1 cellular context compared by ENCODE assay signal in the genomic region with DNA sequence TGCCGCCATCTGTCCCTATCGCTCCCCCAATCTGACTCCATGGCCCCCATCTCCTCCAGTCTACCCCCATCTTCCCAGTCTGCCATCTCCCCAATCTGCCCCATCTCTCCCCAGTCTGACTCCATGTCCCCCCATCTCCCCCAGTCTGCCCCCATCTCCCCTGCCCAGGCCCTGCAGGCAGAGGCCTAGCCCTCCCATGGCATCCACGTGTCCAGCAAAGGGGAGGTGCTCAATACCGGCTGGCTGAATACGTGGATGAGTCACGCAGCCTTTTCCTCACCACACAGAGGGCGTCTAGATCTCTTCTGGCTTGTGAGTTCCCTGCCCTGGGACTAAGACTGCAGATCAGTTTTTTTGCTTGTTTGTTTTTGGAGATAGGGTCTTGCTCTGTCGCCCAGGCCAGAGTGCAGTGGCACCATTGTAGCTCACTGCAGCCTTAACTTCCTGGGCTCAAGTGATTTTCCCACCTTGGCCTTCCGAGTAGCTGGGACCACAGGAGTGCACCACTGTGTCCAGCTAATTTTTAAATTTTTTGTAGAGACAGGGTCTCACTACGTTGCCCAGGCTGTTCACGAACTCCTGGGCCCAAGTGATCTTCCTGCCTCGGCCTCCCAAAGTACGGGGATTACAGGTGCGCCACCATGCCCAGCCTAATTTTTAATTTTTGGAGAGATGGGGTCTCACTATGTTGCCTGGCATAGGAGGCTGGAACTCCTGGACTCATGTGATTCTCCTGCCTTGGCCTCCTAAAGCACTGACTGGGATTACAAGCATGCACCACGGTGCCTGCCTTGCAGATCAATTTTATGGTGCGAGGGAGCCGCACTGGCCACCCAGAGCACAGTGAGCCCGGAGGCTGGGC.
TF ChIP-seq lines count a peak whose summit lies in the region.

No MANE protein-coding gene starts in this region.

TF ChIP-seq in GM23338, 12 proteins besides CTCF, POLR2A, EP300 and RAD21:
- TF ChIP-seq REST (IDR thresholded peaks at IDR 0.05; ENCODE audit: unreplicated experiment) (no peak), EZH2 (IDR thresholded peaks at IDR 0.05; ENCODE audit: low read depth, unreplicated experiment) (no peak), EZH2phosphoT487 (IDR thresholded peaks at IDR 0.05; ENCODE audit: unreplicated experiment) (no peak), ZNF114 (CRISPR knock-in tag; IDR thresholded peaks at IDR 0.05) (no peak), ZNF331 (CRISPR knock-in tag; IDR thresholded peaks at IDR 0.05; ENCODE audit: low read depth) (no peak), POLR2AphosphoS5 (IDR thresholded peaks at IDR 0.05; ENCODE audit: low read depth) (no peak), ZNF462 (CRISPR knock-in tag; IDR thresholded peaks at IDR 0.05) (no peak), STAT1 (IDR thresholded peaks at IDR 0.05; ENCODE audit: unreplicated experiment) (no peak), CREB1 (CRISPR knock-in tag; IDR thresholded peaks at IDR 0.05; ENCODE audit: low read depth) (no peak), NANOG (IDR thresholded peaks at IDR 0.05; ENCODE audit: borderline replicate concordance) (no peak), JUNB (IDR thresholded peaks at IDR 0.05; ENCODE audit: unreplicated experiment) (no peak)
- TF ChIP-seq, protein P1, sequence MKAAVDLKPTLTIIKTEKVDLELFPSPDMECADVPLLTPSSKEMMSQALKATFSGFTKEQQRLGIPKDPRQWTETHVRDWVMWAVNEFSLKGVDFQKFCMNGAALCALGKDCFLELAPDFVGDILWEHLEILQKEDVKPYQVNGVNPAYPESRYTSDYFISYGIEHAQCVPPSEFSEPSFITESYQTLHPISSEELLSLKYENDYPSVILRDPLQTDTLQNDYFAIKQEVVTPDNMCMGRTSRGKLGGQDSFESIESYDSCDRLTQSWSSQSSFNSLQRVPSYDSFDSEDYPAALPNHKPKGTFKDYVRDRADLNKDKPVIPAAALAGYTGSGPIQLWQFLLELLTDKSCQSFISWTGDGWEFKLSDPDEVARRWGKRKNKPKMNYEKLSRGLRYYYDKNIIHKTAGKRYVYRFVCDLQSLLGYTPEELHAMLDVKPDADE (IDR thresholded peaks at IDR 0.05), result no peak
